Comparison of ENCODE assay signal across 19 cellular contexts in the genomic region with DNA sequence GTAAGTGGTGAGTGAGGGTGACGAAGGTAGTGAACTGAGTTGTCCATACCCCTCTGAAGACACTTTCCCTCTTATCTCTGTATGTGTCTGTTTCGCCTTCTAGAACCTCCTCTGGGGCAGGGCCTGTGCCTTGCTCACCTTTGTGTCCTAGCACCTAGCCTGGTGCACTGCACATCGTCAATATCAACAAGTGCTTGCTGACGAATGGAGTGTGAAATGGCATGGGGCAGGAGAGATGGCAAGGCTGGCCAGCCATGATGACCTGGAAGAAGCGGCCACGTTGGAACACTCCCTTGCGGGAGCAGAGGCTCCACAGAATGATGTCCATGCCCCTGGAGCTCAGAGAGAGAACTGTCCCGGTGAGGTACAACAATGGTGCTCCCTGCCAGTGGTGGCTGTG.
DNase-seq lines count a peak whose midpoint lies in the region; ATAC-seq and TF ChIP-seq lines count a peak whose summit lies in the region.
"Had no signal": no experiment of that assay in that cellular context is flagged by ENCODE, and none has a peak within 500 bp of the region (broad histone marks: within the 10 kb centered on the region; RNA-seq: fewer than 3 reads in every experiment).

No MANE protein-coding gene starts in this region.

- H3K14ac ChIP-seq in IMR-90 (replicated peaks; ENCODE audit: low read depth, low read length): no peak overlapping the region
- no peak overlapping the region for H3K14ac ChIP-seq in neuronal stem cell (ENCODE audit: low read length)

- H3K36me3 ChIP-seq in GM23338 (ENCODE audit: insufficient read depth): no peaks in the 10 kb centered on the region
- H3K36me3 ChIP-seq in IMR-90 (ENCODE audit: control insufficient read depth, insufficient read depth, low read length): no peaks in the 10 kb centered on the region
- H3K36me3 ChIP-seq in endodermal cell (ENCODE audit: control insufficient read depth, insufficient read depth, low read length): no peaks in the 10 kb centered on the region
- H3K36me3 ChIP-seq in neuronal stem cell (replicated peaks in 1 of 2; ENCODE audit: control insufficient read depth in 2 of 2, insufficient read depth in 2 of 2, low read length in 2 of 2): no peaks in the 10 kb centered on the region
- H3K36me3 ChIP-seq: BLaER1 treated with 17β-estradiol and CSF1 and Interleukin-3, amounts not matched to agents 10 nM and 100 nM had no signal

- H3K4ac ChIP-seq in IMR-90 (ENCODE audit: low read depth, low read length) (no peak overlapping the region), neuronal stem cell (ENCODE audit: low read length) (no peak overlapping the region)

- H2BK15ac ChIP-seq in IMR-90 (ENCODE audit: low read depth, low read length): no peak overlapping the region
- no peak overlapping the region for H2BK15ac ChIP-seq in neuronal stem cell (ENCODE audit: low read length)

- no peak for TF ChIP-seq CTCF in GM23338 (conservative IDR thresholded peaks at IDR 0.05; ENCODE audit: low read depth in 2 of 2)
- no peak for TF ChIP-seq CTCF in IMR-90 (conservative IDR thresholded peaks at IDR 0.05; ENCODE audit: low read depth, low read length)
- no peak for TF ChIP-seq CTCF in endodermal cell (conservative IDR thresholded peaks at IDR 0.05)

- H3K4me3 Mint-ChIP-seq in GM23338 (no peak overlapping the region), endodermal cell (no peak overlapping the region)

- no peak overlapping the region for H2BK120ac ChIP-seq in IMR-90 (ENCODE audit: low read depth, low read length)
- H2BK120ac ChIP-seq in neuronal stem cell (ENCODE audit: low read depth, low read length): no peak overlapping the region

- H3K27ac Mint-ChIP-seq in GM23338: no peak overlapping the region
- H3K27ac Mint-ChIP-seq in endodermal cell: peak overlapping the region; percentile 68
- H3K27ac Mint-ChIP-seq: CD4-positive, alpha-beta memory T cell; IgD-negative memory B cell had no signal

- no TSS peak for BruUV-seq in IMR-90 (replicated peaks; lab: Mats Ljungman, UMichigan)

- no peak overlapping the region for H3K56ac ChIP-seq in IMR-90 (ENCODE audit: extremely low read depth, insufficient read depth, low read length)

- H3K9me3 Mint-ChIP-seq in GM23338: no peaks in the 10 kb centered on the region
- peaks cover 66% of the 10 kb centered on the region for H3K9me3 Mint-ChIP-seq in endodermal cell
- H3K9me3 Mint-ChIP-seq: IgD-negative memory B cell had no signal

- POLR2A ChIA-PET in IMR-90 (lab: Charles Lee; ENCODE audit: unreplicated experiment): no interaction called here

- H3K27me3 ChIP-seq in GM23338 (ENCODE audit: insufficient read depth) (peaks cover 38% of the 10 kb centered on the region; the same call in 1 of the 2 replicates), IMR-90 (ENCODE audit: control insufficient read depth, insufficient read depth, low read length) (peaks cover 60% of the 10 kb centered on the region), endodermal cell (ENCODE audit: control insufficient read depth, insufficient read depth, low read length, poor library complexity, severe bottlenecking) (no peaks in the 10 kb centered on the region), neuronal stem cell (ENCODE audit: control insufficient read depth in 3 of 3, insufficient read depth in 3 of 3, low read depth in 1 of 3, low read length in 3 of 3) (peaks cover 0 to 35% (median 0%) of the 10 kb centered on the region in 3 experiments)

- in situ Hi-C loops in IMR-90 (cut with MboI; ENCODE audit: low sequenced_read_pairs): no loop called here

- H2AFZ ChIP-seq in GM23338 (no peak overlapping the region), IMR-90 (replicated peaks; ENCODE audit: low read length, poor library complexity) (peak overlapping the region; percentile 8), neuronal stem cell (ENCODE audit: low read length) (peak overlapping the region; percentile 81)

- H2BK5ac ChIP-seq in IMR-90 (ENCODE audit: low read depth, low read length, poor library complexity, severe bottlenecking) (no peak overlapping the region), neuronal stem cell (ENCODE audit: low read length) (no peak overlapping the region)

- H3K4me1 ChIP-seq in GM23338 (ENCODE audit: insufficient read depth): peaks cover 17% of the 10 kb centered on the region; the same call in 1 of the 2 replicates
- H3K4me1 ChIP-seq in IMR-90 (ENCODE audit: control insufficient read depth, insufficient read depth, low read length): peaks cover 3% of the 10 kb centered on the region; the same call in 1 of the 2 replicates
- H3K4me1 ChIP-seq in endodermal cell (ENCODE audit: control insufficient read depth, insufficient read depth, low read length): peaks cover 5% of the 10 kb centered on the region
- H3K4me1 ChIP-seq in neuronal stem cell (ENCODE audit: control insufficient read depth in 2 of 2, insufficient read depth in 1 of 2, low read depth in 1 of 2, low read length in 2 of 2): peaks cover 8 to 22% of the 10 kb centered on the region in 2 donors
- H3K4me1 ChIP-seq: Caco-2 had no signal

- 58% methylated on average over 7 of the region's 8 CpGs; no CpG with 5 or more reads in 1 of the 2 experiments for WGBS in IMR-90 (ENCODE audit: extremely low coverage in 2 of 2, insufficient read length in 1 of 2), 2 experiments
- WGBS in endodermal cell (ENCODE audit: insufficient coverage in 1 of 2, insufficient read length in 1 of 2), 2 experiments: 85% methylated on average over 7 of the region's 8 CpGs; no CpG with 5 or more reads in 1 of the 2 experiments
- no CpG with 5 or more reads among the region's 8 CpGs for WGBS in neuronal stem cell (ENCODE audit: extremely low coverage in 2 of 2, insufficient read length in 2 of 2, insufficient replicate concordance in 1 of 2), 2 donors

- no peak overlapping the region for H2BK20ac ChIP-seq in IMR-90 (ENCODE audit: low read depth, low read length)

- no peak overlapping the region for H2AK9ac ChIP-seq in IMR-90 (replicated peaks; ENCODE audit: low read depth, low read length, poor library complexity)

- H3F3A ChIP-seq in GM23338 (replicated peaks; ENCODE audit: low read depth): no peaks in the 10 kb centered on the region

- H3K27me3 Mint-ChIP-seq in GM23338 (ENCODE audit: insufficient read depth, low read depth, poor library complexity) (peaks cover 22% of the 10 kb centered on the region), endodermal cell (ENCODE audit: insufficient read depth) (peaks cover 29% of the 10 kb centered on the region)

- no peak for TF ChIP-seq POLR2A in IMR-90 (IDR thresholded peaks at IDR 0.05; ENCODE audit: low read depth, low read length)

- dilution Hi-C loops in IMR-90 (cut with HindIII; ENCODE audit: low sequenced_read_pairs, unreplicated experiment): no loop called here

- H4K91ac ChIP-seq in IMR-90 (ENCODE audit: insufficient read depth, low read depth, low read length) (no peak overlapping the region), neuronal stem cell (ENCODE audit: low read depth, low read length, poor library complexity) (no peak overlapping the region)

- H3K79me2 ChIP-seq in GM23338 (replicated peaks; ENCODE audit: insufficient read depth): no peaks in the 10 kb centered on the region

- H3K23ac ChIP-seq in IMR-90 (ENCODE audit: low read depth, low read length) (no peak overlapping the region), neuronal stem cell (ENCODE audit: low read depth, low read length, poor library complexity) (no peak overlapping the region)

- H3K79me1 ChIP-seq in IMR-90 (ENCODE audit: low read depth in 1 of 2, low read length in 2 of 2): no peaks in the 10 kb centered on the region
- no peaks in the 10 kb centered on the region for H3K79me1 ChIP-seq in neuronal stem cell (ENCODE audit: low read depth, low read length)

- CTCF ChIA-PET in IMR-90 (lab: Yijun Ruan, JAX): no interaction called here

- H3K18ac ChIP-seq in IMR-90 (ENCODE audit: low read depth, low read length) (no peak overlapping the region), neuronal stem cell (ENCODE audit: low read length) (peak overlapping the region; percentile 91)

- H3K9me3 ChIP-seq in IMR-90 (ENCODE audit: control insufficient read depth, insufficient read depth, low read length) (peaks cover 2% of the 10 kb centered on the region; the same call in 1 of the 2 replicates), endodermal cell (ENCODE audit: control insufficient read depth, low read length) (no peaks in the 10 kb centered on the region), neuronal stem cell (replicated peaks in 1 of 2; ENCODE audit: control insufficient read depth in 2 of 2, insufficient read depth in 1 of 2, low read depth in 1 of 2, low read length in 2 of 2) (no peaks in the 10 kb centered on the region)
- H3K9me3 ChIP-seq: BLaER1 treated with 17β-estradiol and CSF1 and Interleukin-3, amounts not matched to agents 10 nM and 100 nM; Caco-2 had no signal

- H2BK12ac ChIP-seq in neuronal stem cell (ENCODE audit: low read length): peak overlapping the region; percentile 43

- H3K27ac ChIP-seq in GM23338 (ENCODE audit: low read depth): no peak overlapping the region
- no peak overlapping the region for H3K27ac ChIP-seq in IMR-90 (ENCODE audit: insufficient read depth, low read length)
- H3K27ac ChIP-seq in endodermal cell (ENCODE audit: low read depth, low read length): peak overlapping the region; percentile 80
- peak overlapping the region; percentile 93 for H3K27ac ChIP-seq in neuronal stem cell (replicated peaks; ENCODE audit: low read length)
- H3K27ac ChIP-seq: BLaER1 treated with 17β-estradiol and CSF1 and Interleukin-3, amounts not matched to agents 10 nM and 100 nM; KMS-11 had no signal

- H3K4me3 ChIP-seq in GM23338 (no peak overlapping the region), IMR-90 (ENCODE audit: insufficient read depth, low read depth, low read length) (no peak overlapping the region), endodermal cell (ENCODE audit: low read length) (no peak overlapping the region), neuronal stem cell (ENCODE audit: low read length in 2 of 2) (no peak overlapping the region)
- H3K4me3 ChIP-seq: BLaER1 treated with 17β-estradiol and CSF1 and Interleukin-3, amounts not matched to agents 10 nM and 100 nM had no signal

- H2AK5ac ChIP-seq in IMR-90 (ENCODE audit: low read depth, low read length): no peak overlapping the region
- no peak overlapping the region for H2AK5ac ChIP-seq in neuronal stem cell (ENCODE audit: low read depth, low read length)

- intact Hi-C loops in IMR-90 (cut with micrococcal nuclease): no loop called here

- DNase-seq in GM23338 (ENCODE audit: low spot score) (no peak), IMR-90 (no peak), endodermal cell (no peak), neuronal stem cell (ENCODE audit: low spot score) (no peak), ecto neural progenitor cell (ENCODE audit: low spot score) (no peak), T-helper 2 cell (no peak)
- DNase-seq: Caco-2; CD4-positive, alpha-beta memory T cell; MM.1S; NCI-H1694 treated with DMSO at 0.1 percent for 48 hours; NCI-H2081; NCI-H2227 treated with DMSO at 0.1 percent for 48 hours; NCI-H526 treated with DMSO at 0.1 percent for 48 hours; RPMI8226; SHP77 had no signal

- H3K9ac ChIP-seq in IMR-90 (ENCODE audit: low read depth, low read length) (no peak overlapping the region), endodermal cell (ENCODE audit: extremely low read depth, low read length, poor library complexity, severe bottlenecking) (no peak overlapping the region), neuronal stem cell (ENCODE audit: low read depth, low read length, poor library complexity) (no peak overlapping the region)
- H3K9ac ChIP-seq: BLaER1 treated with 17β-estradiol and CSF1 and Interleukin-3, amounts not matched to agents 10 nM and 100 nM; KMS-11 had no signal

- H4K20me1 ChIP-seq in GM23338 (replicated peaks; ENCODE audit: insufficient read depth): no peaks in the 10 kb centered on the region
- no peaks in the 10 kb centered on the region; the same call in 1 of the 2 replicates for H4K20me1 ChIP-seq in IMR-90 (ENCODE audit: insufficient read depth, low read length)

- no peak overlapping the region for H4K5ac ChIP-seq in IMR-90 (ENCODE audit: low read depth, low read length)

- H4K8ac ChIP-seq in IMR-90 (ENCODE audit: low read depth in 2 of 2, low read length in 2 of 2): no peak overlapping the region
- no peak overlapping the region for H4K8ac ChIP-seq in neuronal stem cell (ENCODE audit: low read depth, low read length)

- no peaks in the 10 kb centered on the region for H3K9me2 ChIP-seq in GM23338 (ENCODE audit: insufficient read depth)

- H3K4me2 ChIP-seq in GM23338 (peak overlapping the region; percentile 55; the same call in 1 of the 2 replicates), IMR-90 (ENCODE audit: low read depth, low read length) (no peak overlapping the region), neuronal stem cell (ENCODE audit: insufficient read depth, low read length, poor library complexity, severe bottlenecking) (no peak overlapping the region)
- H3K4me2 ChIP-seq: KMS-11 had no signal

- no peak for TF ChIP-seq RAD21 in IMR-90 (IDR thresholded peaks at IDR 0.05; ENCODE audit: low read length)

- ATAC-seq in GM23338: no peak
- no peak for ATAC-seq in IMR-90 (ENCODE audit: low read depth)
- ATAC-seq in GM21717 (IDR thresholded peaks at IDR 0.05; ENCODE audit: unreplicated experiment): no peak

- 0 out of 2 replicates have a peak, but pooled peaks cover 3% of the 10 kb centered on the region for H3K9me1 ChIP-seq in IMR-90 (ENCODE audit: insufficient read depth, low read length)

- no peaks in the 10 kb centered on the region for H3K36me3 Mint-ChIP-seq in GM23338 (ENCODE audit: low read depth)
- H3K36me3 Mint-ChIP-seq in endodermal cell (ENCODE audit: low read depth): no peaks in the 10 kb centered on the region
- H3K36me3 Mint-ChIP-seq: CD4-positive, alpha-beta memory T cell; IgD-negative memory B cell had no signal

- H3K4me1 Mint-ChIP-seq in GM23338 (peaks cover 38% of the 10 kb centered on the region), endodermal cell (peaks cover 35% of the 10 kb centered on the region)
- H3K4me1 Mint-ChIP-seq: CD4-positive, alpha-beta memory T cell; IgD-negative memory B cell had no signal

Comparison
In these comparisons a context has a peak if more than half of its experiments do, and no peak if none do; other contexts are left out.
1. H3K27ac ChIP-seq: peak in endodermal cell (single experiment) and neuronal stem cell (single experiment); none in GM23338 (single experiment) and IMR-90 (single experiment).